Comparison of ENCODE assay signal across 9 cellular contexts in genomic region chr11:20162824-20163777, GRCh38. TPM values are rescaled to one million over a fixed set of nuclear protein-coding genes. Genes with fewer than 3 reads are reported as not detected.
A peak's percentile ranks its signal among the peaks of the same experiment; 100 is the strongest.
DNase-seq lines count a peak whose midpoint lies in the region; ATAC-seq, FAIRE-seq and TF ChIP-seq lines count a peak whose summit lies in the region.
"Had no signal": no experiment of that assay in that cellular context is flagged by ENCODE, and none has a peak within 500 bp of the region (broad histone marks: within the 10 kb centered on the region; RNA-seq: fewer than 3 reads in every experiment).

No MANE protein-coding gene starts in this region.

- H3K36me3 Mint-ChIP-seq in CD8-positive, alpha-beta T cell = no peaks in the 10 kb centered on the region
- H3K36me3 Mint-ChIP-seq in endodermal cell (ENCODE audit: low read depth) (no peaks in the 10 kb centered on the region), neural crest cell (ENCODE audit: low read depth) (peaks cover 5% of the 10 kb centered on the region)

- H3K36me3 ChIP-seq in CD8-positive, alpha-beta T cell (ENCODE audit: insufficient read depth, low read length) = no peaks in the 10 kb centered on the region
- H3K36me3 ChIP-seq in endodermal cell (ENCODE audit: control insufficient read depth, insufficient read depth, low read length) = no peaks in the 10 kb centered on the region

- no peaks in the 10 kb centered on the region for H3K9me3 Mint-ChIP-seq in CD8-positive, alpha-beta T cell
- H3K9me3 Mint-ChIP-seq in endodermal cell = peaks cover 9% of the 10 kb centered on the region
- H3K9me3 Mint-ChIP-seq in neural crest cell = no peaks in the 10 kb centered on the region

- H3K9ac ChIP-seq in endodermal cell (ENCODE audit: extremely low read depth, low read length, poor library complexity, severe bottlenecking) = no peak overlapping the region

- peak overlapping the region; percentile 34 for H3K4me3 ChIP-seq in CD8-positive, alpha-beta T cell (ENCODE audit: low read depth, low read length)
- peak overlapping the region; percentile 84 for H3K4me3 ChIP-seq in endodermal cell (ENCODE audit: low read length)
- H3K4me3 ChIP-seq: SK-N-MC had no signal

- CTCF ChIA-PET in CD8-positive, alpha-beta T cell (lab: Charles Lee) = interaction anchor here (1.1 to 4.1 kb wide), 2 partner anchors 30 to 34 kb away, joined by 3 to 13 read pairs; no protein-coding TSS in a partner anchor

- peaks cover 91% of the 10 kb centered on the region for H3K27me3 Mint-ChIP-seq in CD8-positive, alpha-beta T cell (ENCODE audit: low read depth)
- H3K27me3 Mint-ChIP-seq in endodermal cell (ENCODE audit: insufficient read depth) (peaks cover 100% of the 10 kb centered on the region), neural crest cell (ENCODE audit: low read depth) (peaks cover 99% of the 10 kb centered on the region)

- intact Hi-C loops in CD8-positive, alpha-beta T cell (cut with DNase I, micrococcal nuclease) = no loop called here

- WGBS in endodermal cell (ENCODE audit: insufficient coverage in 1 of 2, insufficient read length in 1 of 2), 2 experiments = 0 to 1% methylated on average over 45 to 61 of the region's 61 CpGs

- no peak overlapping the region for H3K27ac ChIP-seq in CD8-positive, alpha-beta T cell (ENCODE audit: low read depth, low read length)
- H3K27ac ChIP-seq in endodermal cell (ENCODE audit: low read depth, low read length) = no peak overlapping the region
- H3K27ac ChIP-seq: SK-N-MC had no signal

- H3K27ac Mint-ChIP-seq in CD8-positive, alpha-beta T cell = no peak overlapping the region
- no peak overlapping the region for H3K27ac Mint-ChIP-seq in endodermal cell
- H3K27ac Mint-ChIP-seq in neural crest cell (ENCODE audit: unreplicated experiment) = peak overlapping the region; percentile 24

- POLR2A ChIA-PET in CD8-positive, alpha-beta T cell (lab: Charles Lee) = no interaction called here

- no peak for FAIRE-seq in GM19239 (lab: Jason Lieb, UNC)

- ATAC-seq in CD8-positive, alpha-beta T cell = no peak

- H3K4me1 Mint-ChIP-seq in CD8-positive, alpha-beta T cell (ENCODE audit: low read depth) = peaks cover 21% of the 10 kb centered on the region
- H3K4me1 Mint-ChIP-seq in endodermal cell (peaks cover 36% of the 10 kb centered on the region), neural crest cell (peaks cover 55% of the 10 kb centered on the region)

- no peak for TF ChIP-seq CTCF in CD8-positive, alpha-beta T cell (IDR thresholded peaks at IDR 0.05)
- TF ChIP-seq CTCF in endodermal cell (conservative IDR thresholded peaks at IDR 0.05) (no peak), neural crest cell (conservative IDR thresholded peaks at IDR 0.05) (no peak)

- peaks cover 61% of the 10 kb centered on the region for H3K27me3 ChIP-seq in CD8-positive, alpha-beta T cell (ENCODE audit: insufficient read depth, low read length)
- peaks cover 92% of the 10 kb centered on the region for H3K27me3 ChIP-seq in endodermal cell (ENCODE audit: control insufficient read depth, insufficient read depth, low read length, poor library complexity, severe bottlenecking)

- DNase-seq in CD8-positive, alpha-beta T cell = no peak
- peak; percentile 25 for DNase-seq in NCI-H2227 treated with DMSO at 0.1 percent for 48 hours (lab: John Stamatoyannopoulos, UW)
- peak; percentile 89 for DNase-seq in endodermal cell
- no peak for DNase-seq in neural crest cell (ENCODE audit: low read depth, low spot score)
- DNase-seq in AML-193 (lab: John Stamatoyannopoulos, UW) = no peak
- DNase-seq in HUDEP-2 (lab: John Stamatoyannopoulos, UW; ENCODE audit: unreplicated experiment in 76 of 76) = no peak
- no peak for DNase-seq in GM19239 (ENCODE audit: insufficient read length, low spot score)
- DNase-seq in Kasumi-1 (lab: John Stamatoyannopoulos, UW) = no peak

- H3K4me1 ChIP-seq in CD8-positive, alpha-beta T cell (ENCODE audit: insufficient read depth, low read length) = peaks cover 13% of the 10 kb centered on the region
- peaks cover 3% of the 10 kb centered on the region for H3K4me1 ChIP-seq in endodermal cell (ENCODE audit: control insufficient read depth, insufficient read depth, low read length)

- H3K4me3 Mint-ChIP-seq in CD8-positive, alpha-beta T cell = peak overlapping the region; percentile 72
- peak overlapping the region; percentile 59 for H3K4me3 Mint-ChIP-seq in endodermal cell
- peak overlapping the region; percentile 79 for H3K4me3 Mint-ChIP-seq in neural crest cell

- no peaks in the 10 kb centered on the region for H3K9me3 ChIP-seq in CD8-positive, alpha-beta T cell (ENCODE audit: low read length)
- H3K9me3 ChIP-seq in endodermal cell (ENCODE audit: control insufficient read depth, low read length) = no peaks in the 10 kb centered on the region

RNA-seq across cellular contexts. Expression of gene DBX1, which starts 2.8 kb away (rescaled TPM):
- total RNA-seq in CD8-positive, alpha-beta T cell = not detected
- total RNA-seq in endodermal cell (not detected), neural crest cell (26.3 and 29.6 TPM in 2 replicates)
- polyA plus RNA-seq in endodermal cell (2013, experiment 1 of 2) = 0.32 TPM
- polyA plus RNA-seq in endodermal cell (2013, experiment 2 of 2) = 0.99 TPM

Comparison
In these comparisons a context has a peak if more than half of its experiments do, and no peak if none do; other contexts are left out.
1. DNase-seq: peak in NCI-H2227 treated with DMSO at 0.1 percent for 48 hours (single experiment) and endodermal cell (single experiment); none in CD8-positive, alpha-beta T cell (0 of 7), neural crest cell (single experiment), AML-193 (0 of 2), HUDEP-2 (0 of 76), GM19239 (single experiment) and Kasumi-1 (0 of 2).
2. RNA of gene DBX1, which starts 2.8 kb away (total RNA-seq): 26.3 to 29.6 TPM in neural crest cell; not detected in CD8-positive, alpha-beta T cell and not detected in endodermal cell; every median in the first group is over 10 times any median in the second.
3. Peak in every context shown above with its lines, with median percentiles within 50 percentile points of each other: H3K4me3 Mint-ChIP-seq.